29 cellular contexts compared by ENCODE assay signal in the genomic region with DNA sequence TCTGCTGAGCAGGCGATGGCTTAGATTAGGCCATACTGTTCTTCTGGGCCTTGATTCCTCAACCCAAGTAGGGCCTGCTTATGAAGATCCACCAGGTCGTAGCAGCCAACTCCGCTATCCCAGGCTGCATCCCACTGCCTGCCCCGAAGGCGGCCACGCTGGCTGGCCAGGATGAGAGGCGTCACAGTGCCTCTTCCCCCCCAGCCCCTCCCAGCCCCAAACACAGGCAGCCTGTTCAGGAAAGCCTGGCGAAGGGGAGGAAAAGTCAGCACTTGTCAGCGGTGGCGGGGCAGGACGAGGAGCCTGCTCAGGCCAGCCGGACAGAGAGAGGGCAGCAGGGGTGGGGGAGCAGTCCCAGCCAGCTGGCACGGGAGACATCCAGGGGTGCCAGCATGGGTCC. TPM values are rescaled to one million over a fixed set of nuclear protein-coding genes. Genes with fewer than 3 reads are reported as not detected.
"Had no signal": no experiment of that assay in that cellular context is flagged by ENCODE, and none has a peak within 500 bp of the region (broad histone marks: within the 10 kb centered on the region; RNA-seq: fewer than 3 reads in every experiment).

No MANE protein-coding gene starts in this region.

- H3K27ac Mint-ChIP-seq: activated CD4-positive, alpha-beta memory T cell treated with anti-CD3 and anti-CD28 coated beads for 36 hours; activated CD4-positive, alpha-beta T cell treated with anti-CD3 and anti-CD28 coated beads, Interleukin-2, amount 10 ng/mL, durations not matched to agents 7 days and 5 days; activated naive CD4-positive, alpha-beta T cell treated with anti-CD3 and anti-CD28 coated beads, Interleukin-2, amount 50 U/mL, for 72 hours; activated naive CD8-positive, alpha-beta T cell treated with anti-CD3 and anti-CD28 coated beads, Interleukin-2, amount 50 U/mL, for 24 hours had no signal

- H3K4me3 Mint-ChIP-seq: activated CD4-positive, alpha-beta memory T cell treated with anti-CD3 and anti-CD28 coated beads for 36 hours; activated CD4-positive, alpha-beta T cell treated with anti-CD3 and anti-CD28 coated beads, Interleukin-2, amount 10 ng/mL, durations not matched to agents 7 days and 5 days; activated naive CD8-positive, alpha-beta T cell treated with anti-CD3 and anti-CD28 coated beads, Interleukin-2, amount 50 U/mL, for 24 hours; activated T-cell treated with anti-CD3 and anti-CD28 coated beads, Interleukin-2, amount 50 U/mL, for 4 hours had no signal

- H3K27me3 ChIP-seq: ascending aorta, body of pancreas had no signal

- H3K27ac ChIP-seq: ascending aorta, body of pancreas, VCaP had no signal

- H3K36me3 ChIP-seq: ascending aorta had no signal

- DNase-seq: activated CD4-positive, alpha-beta memory T cell treated with anti-CD3 and anti-CD28 coated beads for 36 hours; activated CD4-positive, alpha-beta T cell treated with anti-CD3 and anti-CD28 coated beads, Interleukin-2, amount 10 ng/mL, durations not matched to agents 7 days and 5 days; activated CD4-positive, CD25-positive, alpha-beta regulatory T cell; activated CD8-positive, alpha-beta memory T cell treated with anti-CD3 and anti-CD28 coated beads for 24 hours; activated effector memory CD4-positive, alpha-beta T cell treated with anti-CD3 and anti-CD28 coated beads, Interleukin-2, amount 50 U/mL, for 16 hours; activated naive CD4-positive, alpha-beta T cell treated with Interleukin-2 at 50 U/mL for 16 hours; activated naive CD8-positive, alpha-beta T cell treated with anti-CD3 and anti-CD28 coated beads, Interleukin-2, amount 50 U/mL, for 24 hours; activated T-cell treated with anti-CD3 and anti-CD28 coated beads, Interleukin-2, amount 50 U/mL, for 4 hours; amniotic stem cell; body of pancreas; MM.1S; NCI-H1105 treated with DMSO at 0.1 percent for 48 hours; NCI-H1436 treated with DMSO at 0.1 percent for 48 hours; NCI-H187; NCI-H2081; NCI-H510A treated with DMSO at 0.1 percent for 48 hours; NCI-H69; NK-92 treated with Interleukin-12 subunit alpha and Interleukin-12 subunit beta, amount 100 ng/mL, for 24 hours; OCI-M1; RPMI8226; SK-N-SH; T-helper 1 cell had no signal

- H3K9me3 Mint-ChIP-seq: activated CD4-positive, alpha-beta memory T cell treated with anti-CD3 and anti-CD28 coated beads for 36 hours; activated CD4-positive, alpha-beta T cell treated with anti-CD3 and anti-CD28 coated beads, Interleukin-2, amount 10 ng/mL, durations not matched to agents 7 days and 5 days; activated naive CD4-positive, alpha-beta T cell treated with anti-CD3 and anti-CD28 coated beads, Interleukin-2, amount 50 U/mL, for 72 hours; activated naive CD8-positive, alpha-beta T cell treated with anti-CD3 and anti-CD28 coated beads, Interleukin-2, amount 50 U/mL, for 24 hours; activated T-cell treated with anti-CD3 and anti-CD28 coated beads, Interleukin-2, amount 50 U/mL, for 4 hours had no signal

- H3K36me3 Mint-ChIP-seq: activated CD4-positive, alpha-beta memory T cell treated with anti-CD3 and anti-CD28 coated beads for 36 hours; activated naive CD4-positive, alpha-beta T cell treated with anti-CD3 and anti-CD28 coated beads, Interleukin-2, amount 50 U/mL, for 72 hours had no signal

- H3K4me3 ChIP-seq: ascending aorta, body of pancreas had no signal

- ATAC-seq: activated naive CD4-positive, alpha-beta T cell treated with anti-CD3 and anti-CD28 coated beads, Interleukin-2, amount 50 U/mL, for 72 hours; activated naive CD8-positive, alpha-beta T cell treated with anti-CD3 and anti-CD28 coated beads, Interleukin-2, amount 50 U/mL, for 24 hours; activated T-cell treated with anti-CD3 and anti-CD28 coated beads, Interleukin-2, amount 50 U/mL, for 4 hours; body of pancreas; Panc1; Right ventricle myocardium inferior had no signal

- H3K9me3 ChIP-seq: ascending aorta, body of pancreas, SK-N-SH had no signal

RNA-seq across cellular contexts. Expression of a gene that starts 11.2 kb away (rescaled TPM):
- total RNA-seq: activated CD4-positive, alpha-beta memory T cell treated with anti-CD3 and anti-CD28 coated beads for 36 hours; activated CD4-positive, alpha-beta T cell treated with anti-CD3 and anti-CD28 coated beads, Interleukin-2, amount 10 ng/mL, durations not matched to agents 7 days and 5 days; activated naive CD4-positive, alpha-beta T cell treated with anti-CD3 and anti-CD28 coated beads, Interleukin-2, amount 50 U/mL, for 72 hours; activated T-cell treated with anti-CD3 and anti-CD28 coated beads, Interleukin-2, amount 50 U/mL, for 4 hours; bronchial epithelial cell; T-helper 2 cell treated with Interferon-gamma antibody and Interleukin-4, amounts not matched to agents 100 ng/mL and 5 ng/mL, for 36 hours had no signal

RNA-seq across cellular contexts. Expression of a gene that starts 25.5 kb away (rescaled TPM):
- total RNA-seq: activated CD4-positive, alpha-beta memory T cell treated with anti-CD3 and anti-CD28 coated beads for 36 hours; activated CD4-positive, alpha-beta T cell treated with anti-CD3 and anti-CD28 coated beads, Interleukin-2, amount 10 ng/mL, durations not matched to agents 7 days and 5 days; activated naive CD4-positive, alpha-beta T cell treated with anti-CD3 and anti-CD28 coated beads, Interleukin-2, amount 50 U/mL, for 72 hours; activated T-cell treated with anti-CD3 and anti-CD28 coated beads, Interleukin-2, amount 50 U/mL, for 4 hours; bronchial epithelial cell; T-helper 2 cell treated with Interferon-gamma antibody and Interleukin-4, amounts not matched to agents 100 ng/mL and 5 ng/mL, for 36 hours had no signal
- polyA plus RNA-seq: SK-N-SH had no signal
